8 cellular contexts compared by ENCODE assay signal in genomic region chr9:124868511-124869465, GRCh38. TPM values are rescaled to one million over a fixed set of nuclear protein-coding genes. Genes with fewer than 3 reads are reported as not detected.
DNase-seq lines count a peak whose midpoint lies in the region; TF ChIP-seq lines count a peak whose summit lies in the region.

No MANE protein-coding gene starts in this region.

- DNase-seq in GM06990 (ENCODE audit: extremely low read depth, insufficient read length), result peak; percentile 93
- DNase-seq in HAP-1 (ENCODE audit: low spot score in 2 of 2), result peak; percentile 79 to 92
- DNase-seq in MM.1S, result peak; percentile 91
- DNase-seq in SKM-1 (lab: John Stamatoyannopoulos, UW; ENCODE audit: unreplicated experiment), result peak; percentile 69
- DNase-seq in activated naive CD8-positive, alpha-beta T cell treated with anti-CD3 and anti-CD28 coated beads for 36 hours, result peak; percentile 98
- DNase-seq in head of caudate nucleus, result peak; percentile 47 to 95 (median 88)
- peak; percentile 81 to 91 (median 86) for DNase-seq in ovary

- H3K4me3 Mint-ChIP-seq in activated naive CD8-positive, alpha-beta T cell treated with anti-CD3 and anti-CD28 coated beads for 36 hours, result peak overlapping the region; percentile 97

- H3K4me1 Mint-ChIP-seq in activated naive CD8-positive, alpha-beta T cell treated with anti-CD3 and anti-CD28 coated beads for 36 hours, result peaks cover 40% of the 10 kb centered on the region

- H3K9me3 ChIP-seq in HAP-1, result no peaks in the 10 kb centered on the region
- no peaks in the 10 kb centered on the region for H3K9me3 ChIP-seq in MM.1S (replicated peaks; ENCODE audit: insufficient read depth, low read length)
- H3K9me3 ChIP-seq in ovary, result no peaks in the 10 kb centered on the region
- H3K9me3 ChIP-seq in thymus (ENCODE audit: control insufficient read depth), result no peaks in the 10 kb centered on the region

- H3K4me1 ChIP-seq in HAP-1 (peaks cover 14% of the 10 kb centered on the region), MM.1S (ENCODE audit: low read length) (peaks cover 31% of the 10 kb centered on the region), ovary (ENCODE audit: insufficient read depth) (peaks cover 14% of the 10 kb centered on the region), thymus (ENCODE audit: control insufficient read depth, insufficient read depth, low read length) (peaks cover 18% of the 10 kb centered on the region)

- peak overlapping the region; percentile 98 for H3K27ac Mint-ChIP-seq in activated naive CD8-positive, alpha-beta T cell treated with anti-CD3 and anti-CD28 coated beads for 36 hours

- H3K4me3 ChIP-seq in GM06990 (replicated peaks; ENCODE audit: low read depth, low read length) (peak overlapping the region; percentile 96), HAP-1 (peak overlapping the region; percentile 99), MM.1S (ENCODE audit: low read length) (peak overlapping the region; percentile 90), ovary (peak overlapping the region; percentile 81), thymus (ENCODE audit: low read length) (peak overlapping the region; percentile 87)

- in situ Hi-C loops in HAP-1 (cut with MboI; ENCODE audit: low sequenced_read_pairs), result no loop called here

- no peaks in the 10 kb centered on the region for H3K9me3 Mint-ChIP-seq in activated naive CD8-positive, alpha-beta T cell treated with anti-CD3 and anti-CD28 coated beads for 36 hours

- H3K27ac ChIP-seq in MM.1S (ENCODE audit: low read length), result peak overlapping the region; percentile 98
- H3K27ac ChIP-seq in ovary, result peak overlapping the region; percentile 26 to 79
- H3K27ac ChIP-seq in thymus (ENCODE audit: low read depth), result peak overlapping the region; percentile 89

- H3K36me3 ChIP-seq in GM06990 (ENCODE audit: control insufficient read depth, insufficient read depth, low read length) (peaks cover 18% of the 10 kb centered on the region), HAP-1 (replicated peaks) (peaks cover 43% of the 10 kb centered on the region), MM.1S (replicated peaks; ENCODE audit: insufficient read depth, low read length) (peaks cover 6% of the 10 kb centered on the region), ovary (no peaks in the 10 kb centered on the region), thymus (ENCODE audit: control insufficient read depth, insufficient read depth) (peaks cover 18% of the 10 kb centered on the region)

- 0 out of 2 replicates have a peak, but pooled peaks cover 8% of the 10 kb centered on the region for H4K20me1 ChIP-seq in MM.1S (ENCODE audit: insufficient read depth, low read length)

- H3K9me2 ChIP-seq in MM.1S (replicated peaks; ENCODE audit: insufficient read depth, low read length), result no peaks in the 10 kb centered on the region

- peak overlapping the region; percentile 96 for H3K4me2 ChIP-seq in MM.1S (ENCODE audit: low read depth, low read length)

- TF ChIP-seq EP300 in ovary (IDR thresholded peaks at IDR 0.05), result no peak

- WGBS in ovary, 3 donors, result 0 to 1% (median 1%) methylated on average over 65 to 101 of the region's 101 CpGs
- under 1% methylated on average over 101 of the region's 101 CpGs for WGBS in thymus

- peak overlapping the region; percentile 98 for H3K9ac ChIP-seq in MM.1S (ENCODE audit: low read length)

- peaks cover 53% of the 10 kb centered on the region for H3K36me3 Mint-ChIP-seq in activated naive CD8-positive, alpha-beta T cell treated with anti-CD3 and anti-CD28 coated beads for 36 hours

- H3K27me3 Mint-ChIP-seq in activated naive CD8-positive, alpha-beta T cell treated with anti-CD3 and anti-CD28 coated beads for 36 hours, result peaks cover 3% of the 10 kb centered on the region

- peak overlapping the region; percentile 87 for H2AFZ ChIP-seq in MM.1S (ENCODE audit: low read length)

- TF ChIP-seq CTCF in GM06990 (IDR thresholded peaks at IDR 0.05; ENCODE audit: insufficient read depth, low read length, poor library complexity, severe bottlenecking) (peak; percentile 52), MM.1S (IDR thresholded peaks at IDR 0.05; ENCODE audit: low read length) (peak; percentile 41), ovary (IDR thresholded peaks at IDR 0.05) (no peak)

- no peaks in the 10 kb centered on the region for H3K27me3 ChIP-seq in GM06990 (replicated peaks; ENCODE audit: control insufficient read depth, insufficient read depth, low read length)
- no peaks in the 10 kb centered on the region for H3K27me3 ChIP-seq in HAP-1 (ENCODE audit: low read depth)
- H3K27me3 ChIP-seq in MM.1S (replicated peaks; ENCODE audit: insufficient read depth, low read length), result no peaks in the 10 kb centered on the region
- no peaks in the 10 kb centered on the region for H3K27me3 ChIP-seq in ovary
- H3K27me3 ChIP-seq in thymus (ENCODE audit: control insufficient read depth, insufficient read depth), result no peaks in the 10 kb centered on the region

- intact Hi-C loops in head of caudate nucleus (cut with DNase I), result loop anchor here (5.0 kb wide), 1 partner anchor 74 kb away; the partner anchor contains the start of gene GOLGA1
- intact Hi-C loops in ovary (cut with DNase I), result loop anchor here in 1 of 4 donors (10.0 kb wide), 1 partner anchor 276 kb away; the partner anchor contains the start of gene SCAI

- peaks cover 45% of the 10 kb centered on the region for H3F3A ChIP-seq in MM.1S (ENCODE audit: insufficient read depth, low read length)

- TF ChIP-seq POLR2A in ovary (IDR thresholded peaks at IDR 0.05), result peak; percentile 94

- peaks cover 64% of the 10 kb centered on the region for H3K79me2 ChIP-seq in MM.1S (ENCODE audit: low read length)

RNA-seq across cellular contexts. Expression of gene ARPC5L, which starts 6.9 kb away (rescaled TPM):
- total RNA-seq in activated naive CD8-positive, alpha-beta T cell treated with anti-CD3 and anti-CD28 coated beads for 36 hours, result 100 to 1,000 TPM; 102 to 104 TPM
- 10 to 100 TPM in 6 of 7 donors, 1 to 10 TPM in 1; 8.5 to 22.0 (median 16.6) TPM for total RNA-seq in ovary
- polyA plus RNA-seq in ovary (10 to 100 TPM; 15.1 to 27.0 TPM), thymus (46.4 TPM)

RNA-seq across cellular contexts. Expression of gene RPL35, which starts 7.0 kb away (rescaled TPM):
- total RNA-seq in activated naive CD8-positive, alpha-beta T cell treated with anti-CD3 and anti-CD28 coated beads for 36 hours, result 1,000 to 10,000 TPM; 2,220 to 2,231 TPM
- total RNA-seq in ovary, result 1,000 to 10,000 TPM; 1,648 to 7,796 (median 2,205) TPM
- 1,000 to 10,000 TPM in 1 of 2 donors, 100 to 1,000 TPM in 1; 752 to 6,017 TPM for polyA plus RNA-seq in ovary
- 4,941 TPM for polyA plus RNA-seq in thymus

RNA-seq across cellular contexts. Expression of gene WDR38, which starts 15.5 kb away (rescaled TPM):
- total RNA-seq in activated naive CD8-positive, alpha-beta T cell treated with anti-CD3 and anti-CD28 coated beads for 36 hours, result not detected
- 10 to 100 TPM in 1 of 7 donors, 1 to 10 TPM in 2, under 1 TPM in 1, not detected in 3; 0.94 to 22.5 (median 1.4) TPM for total RNA-seq in ovary
- polyA plus RNA-seq in ovary, result not detected
- polyA plus RNA-seq in thymus, result 0.30 TPM

Comparison
In these comparisons a context has a peak if more than half of its experiments do, and no peak if none do; other contexts are left out.
1. Peak in every context shown above with its lines: DNase-seq, H3K4me3 ChIP-seq and H3K27ac ChIP-seq.
2. CTCF ChIP-seq: peak in GM06990 (single experiment) and MM.1S (single experiment); none in ovary (0 of 3).
3. RNA of gene ARPC5L, which starts 6.9 kb away (total RNA-seq): 102 to 104 TPM in activated naive CD8-positive, alpha-beta T cell treated with anti-CD3 and anti-CD28 coated beads for 36 hours; 8.5 to 22.0 TPM in ovary; every median in the first group is over 4 times any median in the second.